ENCODE assay signal across 8 cellular contexts in genomic region chr2:108533832-108534576, GRCh38. TPM values are rescaled to one million over a fixed set of nuclear protein-coding genes. Genes with fewer than 3 reads are reported as not detected.
DNase-seq lines count a peak whose midpoint lies in the region; ATAC-seq, FAIRE-seq and TF ChIP-seq lines count a peak whose summit lies in the region.

Gene LIMS1 (plus strand): TSS chr2:108534470. CDS start chr2:108534563, 93 bp downstream.

- peaks cover 46% of the 10 kb centered on the region for H3K79me2 ChIP-seq in OCI-LY3 (ENCODE audit: low read length)

- H3K27me3 ChIP-seq in OCI-LY3 (ENCODE audit: low read depth, low read length): no peaks in the 10 kb centered on the region

- H3K4me3 ChIP-seq in OCI-LY3 (ENCODE audit: low read length) (peak within 1 kb of the TSS; percentile 87), epithelial cell of esophagus (ENCODE audit: low read length) (peak within 1 kb of the TSS; percentile 81)

- no peak for FAIRE-seq in HTR-8/SVneo (lab: Jason Lieb, UNC)

- H3K9ac ChIP-seq in OCI-LY3 (ENCODE audit: low read length): peak within 1 kb of the TSS; percentile 79

- peak within 1 kb of the TSS; percentile 54 for H3K27ac ChIP-seq in OCI-LY3 (ENCODE audit: low read length)

- H3K36me3 ChIP-seq in OCI-LY3 (replicated peaks; ENCODE audit: low read depth, low read length): peaks cover 14% of the 10 kb centered on the region

- peak; percentile 97 for DNase-seq in D341Med (ENCODE audit: low spot score)
- DNase-seq in HTR-8/SVneo (ENCODE audit: insufficient read length, low spot score): peak; percentile 87
- peak; percentile 82 for DNase-seq in activated T-cell treated with anti-CD3 and anti-CD28 coated beads for 24 hours (ENCODE audit: low read depth)
- peak; percentile 89 for DNase-seq in epithelial cell of esophagus (ENCODE audit: low read depth)
- peak; percentile 91 for DNase-seq in mucosa of gallbladder (ENCODE audit: low spot score)
- peak; percentile 84 for DNase-seq in stimulated activated CD8-positive, alpha-beta memory T cell treated with anti-CD3 and anti-CD28 coated beads, Interleukin-4, amount 100 ng/mL, for 24 hours (ENCODE audit: low read depth)

- ATAC-seq in GM21367 (IDR thresholded peaks at IDR 0.05; ENCODE audit: unreplicated experiment): peak; percentile 86

- peaks cover 38% of the 10 kb centered on the region for H4K20me1 ChIP-seq in OCI-LY3 (ENCODE audit: insufficient read depth, low read length)

- TF ChIP-seq CTCF in OCI-LY3 (IDR thresholded peaks at IDR 0.05; ENCODE audit: low read depth, low read length): peak; percentile 9; the same call in 1 of the 2 replicates
- TF ChIP-seq CTCF in epithelial cell of esophagus (IDR thresholded peaks at IDR 0.05; ENCODE audit: insufficient read depth, low read depth, low read length, missing control alignments): no peak

- H2AFZ ChIP-seq in OCI-LY3 (ENCODE audit: low read depth, low read length): peak within 1 kb of the TSS; percentile 39; the same call in 1 of the 2 replicates

- peak within 1 kb of the TSS; percentile 95 for H3K4me2 ChIP-seq in OCI-LY3 (ENCODE audit: low read length)

- H3K9me3 ChIP-seq in OCI-LY3 (ENCODE audit: insufficient read depth, low read length): no peaks in the 10 kb centered on the region

- peaks cover 31% of the 10 kb centered on the region for H3K4me1 ChIP-seq in OCI-LY3 (ENCODE audit: low read length)

RNA-seq across cellular contexts. Expression of gene LIMS1, which starts in this region (rescaled TPM):
- total RNA-seq in mucosa of gallbladder: 64.1 TPM

Comparison
In these comparisons a context has a peak if more than half of its experiments do, and no peak if none do; other contexts are left out.
1. Peak in every context shown above with its lines: DNase-seq, ATAC-seq, H3K4me3 ChIP-seq and H3K27ac ChIP-seq.